Comparison of ENCODE assay signal across 1 cellular context in genomic region chr3:156252656-156253055, GRCh38.
TF ChIP-seq lines count a peak whose summit lies in the region.

No MANE protein-coding gene starts in this region.

TF ChIP-seq in IMR-90, 13 proteins besides CTCF, POLR2A, EP300 and RAD21 (continued from another document):
- TF ChIP-seq, protein P1, sequence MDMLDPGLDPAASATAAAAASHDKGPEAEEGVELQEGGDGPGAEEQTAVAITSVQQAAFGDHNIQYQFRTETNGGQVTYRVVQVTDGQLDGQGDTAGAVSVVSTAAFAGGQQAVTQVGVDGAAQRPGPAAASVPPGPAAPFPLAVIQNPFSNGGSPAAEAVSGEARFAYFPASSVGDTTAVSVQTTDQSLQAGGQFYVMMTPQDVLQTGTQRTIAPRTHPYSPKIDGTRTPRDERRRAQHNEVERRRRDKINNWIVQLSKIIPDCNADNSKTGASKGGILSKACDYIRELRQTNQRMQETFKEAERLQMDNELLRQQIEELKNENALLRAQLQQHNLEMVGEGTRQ (IDR thresholded peaks at IDR 0.05; ENCODE audit: low read depth, low read length): no peak
- TF ChIP-seq RCOR1 (IDR thresholded peaks at IDR 0.05; ENCODE audit: insufficient replicate concordance, low read length): no peak
- no peak for TF ChIP-seq RFX5 (IDR thresholded peaks at IDR 0.05; ENCODE audit: low read depth, low read length)
- TF ChIP-seq BHLHE40 (IDR thresholded peaks at IDR 0.05; ENCODE audit: low read depth, low read length): no peak
